Comparison of ENCODE assay signal across 1 cellular context in genomic region chr7:121872831-121873764, GRCh38.
TF ChIP-seq lines count a peak whose summit lies in the region.

Gene PTPRZ1 (plus strand): TSS chr7:121873161. CDS start chr7:121873500, 339 bp downstream.

TF ChIP-seq in HepG2, 621 proteins besides CTCF, POLR2A, EP300 and RAD21 (continued from another document):
- peak; percentile 74; the same call in 1 of the 2 replicates for TF ChIP-seq UBTF (CRISPR knock-in tag; IDR thresholded peaks at IDR 0.05)
- TF ChIP-seq MAZ (IDR thresholded peaks at IDR 0.05; ENCODE audit: borderline replicate concordance, low read depth, low read length), result no peak
- TF ChIP-seq MAZ (CRISPR knock-in tag; IDR thresholded peaks at IDR 0.05; ENCODE audit: low read depth), result 0 out of 2 replicates have a peak, but pooled peaks have one; percentile 34
- TF ChIP-seq HNRNPLL (IDR thresholded peaks at IDR 0.05; ENCODE audit: low read depth, low read length, poor library complexity, severe bottlenecking), result peak; percentile 81
- TF ChIP-seq FOXA1 (IDR thresholded peaks at IDR 0.05), result no peak
- TF ChIP-seq FOXA1 (CRISPR knock-in tag; IDR thresholded peaks at IDR 0.05), result no peak
- TF ChIP-seq ZNF687 (CRISPR knock-in tag; IDR thresholded peaks at IDR 0.05), result peak; percentile 58
- TF ChIP-seq PAWR (CRISPR knock-in tag; IDR thresholded peaks at IDR 0.05; ENCODE audit: borderline replicate concordance), result no peak
- TF ChIP-seq SMYD3 (CRISPR knock-in tag; IDR thresholded peaks at IDR 0.05), result no peak
- TF ChIP-seq ZNF460 (CRISPR knock-in tag; IDR thresholded peaks at IDR 0.05; ENCODE audit: borderline replicate concordance), result no peak
- TF ChIP-seq ZNF230 (CRISPR knock-in tag; IDR thresholded peaks at IDR 0.05), result 0 out of 2 replicates have a peak, but pooled peaks have one; percentile 39
